Comparison of ENCODE assay signal across 1 cellular context in the genomic region with DNA sequence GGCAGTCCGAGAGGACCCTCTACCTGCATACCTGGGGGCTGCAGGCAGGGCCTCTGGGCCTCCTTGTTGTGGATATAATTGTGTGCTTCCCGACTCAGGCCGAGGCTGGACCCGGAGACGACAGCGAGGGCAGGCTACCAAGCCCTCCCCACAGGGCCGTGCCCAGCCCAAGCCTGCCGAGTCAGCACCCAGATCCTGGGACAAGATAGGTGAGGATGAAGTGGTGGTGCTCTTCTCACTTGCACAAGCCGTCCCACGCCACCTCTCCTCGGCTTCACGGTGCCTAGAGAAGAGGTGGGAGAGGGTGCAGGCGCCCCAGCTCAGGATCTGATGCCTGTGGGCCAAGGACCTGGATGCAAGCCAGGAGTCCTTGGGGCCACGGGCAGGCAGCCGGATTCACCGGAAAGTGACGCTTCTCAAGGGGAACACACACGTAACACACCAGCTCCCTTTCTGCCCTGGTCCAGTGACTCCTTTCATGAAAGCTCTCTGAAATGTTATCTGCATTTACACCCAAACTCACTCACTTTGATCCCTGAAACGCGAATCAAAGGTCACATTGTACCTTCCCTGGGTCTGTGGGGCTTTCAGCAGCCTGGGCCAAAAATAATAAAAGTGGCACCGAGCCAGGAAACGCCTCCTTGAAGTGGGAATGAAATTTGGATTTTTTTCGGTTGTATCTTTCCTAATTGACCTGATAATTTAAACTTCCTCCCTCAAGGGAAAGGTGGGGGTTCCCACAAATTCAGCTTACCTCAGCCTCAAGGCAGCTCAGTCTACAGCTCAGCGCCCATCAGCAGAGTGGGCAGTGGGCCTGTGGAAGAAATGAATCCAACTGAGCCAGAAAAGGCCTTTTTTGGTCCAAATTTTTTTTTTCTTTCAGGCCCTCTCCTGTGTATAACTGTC.
TF ChIP-seq lines count a peak whose summit lies in the region.

No MANE protein-coding gene starts in this region.

TF ChIP-seq in K562, 482 proteins besides CTCF, POLR2A, EP300 and RAD21 (continued from another document and continues in another):
- TF ChIP-seq, protein P1, sequence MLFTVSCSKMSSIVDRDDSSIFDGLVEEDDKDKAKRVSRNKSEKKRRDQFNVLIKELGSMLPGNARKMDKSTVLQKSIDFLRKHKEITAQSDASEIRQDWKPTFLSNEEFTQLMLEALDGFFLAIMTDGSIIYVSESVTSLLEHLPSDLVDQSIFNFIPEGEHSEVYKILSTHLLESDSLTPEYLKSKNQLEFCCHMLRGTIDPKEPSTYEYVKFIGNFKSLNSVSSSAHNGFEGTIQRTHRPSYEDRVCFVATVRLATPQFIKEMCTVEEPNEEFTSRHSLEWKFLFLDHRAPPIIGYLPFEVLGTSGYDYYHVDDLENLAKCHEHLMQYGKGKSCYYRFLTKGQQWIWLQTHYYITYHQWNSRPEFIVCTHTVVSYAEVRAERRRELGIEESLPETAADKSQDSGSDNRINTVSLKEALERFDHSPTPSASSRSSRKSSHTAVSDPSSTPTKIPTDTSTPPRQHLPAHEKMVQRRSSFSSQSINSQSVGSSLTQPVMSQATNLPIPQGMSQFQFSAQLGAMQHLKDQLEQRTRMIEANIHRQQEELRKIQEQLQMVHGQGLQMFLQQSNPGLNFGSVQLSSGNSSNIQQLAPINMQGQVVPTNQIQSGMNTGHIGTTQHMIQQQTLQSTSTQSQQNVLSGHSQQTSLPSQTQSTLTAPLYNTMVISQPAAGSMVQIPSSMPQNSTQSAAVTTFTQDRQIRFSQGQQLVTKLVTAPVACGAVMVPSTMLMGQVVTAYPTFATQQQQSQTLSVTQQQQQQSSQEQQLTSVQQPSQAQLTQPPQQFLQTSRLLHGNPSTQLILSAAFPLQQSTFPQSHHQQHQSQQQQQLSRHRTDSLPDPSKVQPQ (CRISPR knock-in tag; IDR thresholded peaks at IDR 0.05; ENCODE audit: borderline replicate concordance): no peak; the same call in 1 of the 2 replicates
- no peak for TF ChIP-seq ZBTB1 (CRISPR knock-in tag; IDR thresholded peaks at IDR 0.05; ENCODE audit: borderline replicate concordance, low read depth)
- no peak for TF ChIP-seq TRIM28 (IDR thresholded peaks at IDR 0.05)
- no peak for TF ChIP-seq POLR3A (IDR thresholded peaks at IDR 0.05; ENCODE audit: borderline replicate concordance, extremely low read depth, insufficient read depth, insufficient read length)
- TF ChIP-seq ZNF124 (CRISPR knock-in tag; IDR thresholded peaks at IDR 0.05): no peak
- no peak for TF ChIP-seq NONO (IDR thresholded peaks at IDR 0.05; ENCODE audit: low read depth in 2 of 2, low read length in 1 of 2)
- TF ChIP-seq, protein P2, sequence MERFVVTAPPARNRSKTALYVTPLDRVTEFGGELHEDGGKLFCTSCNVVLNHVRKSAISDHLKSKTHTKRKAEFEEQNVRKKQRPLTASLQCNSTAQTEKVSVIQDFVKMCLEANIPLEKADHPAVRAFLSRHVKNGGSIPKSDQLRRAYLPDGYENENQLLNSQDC (CRISPR knock-in tag; IDR thresholded peaks at IDR 0.05): no peak
- TF ChIP-seq ZNF232 (CRISPR knock-in tag; IDR thresholded peaks at IDR 0.05): no peak
- TF ChIP-seq ZNF253 (CRISPR knock-in tag; conservative IDR thresholded peaks at IDR 0.05): no peak
- no peak for TF ChIP-seq ZC3H11A (IDR thresholded peaks at IDR 0.05; ENCODE audit: low read depth, low read length)
- no peak for TF ChIP-seq POLR2G (IDR thresholded peaks at IDR 0.05; ENCODE audit: low read depth, low read length)
- TF ChIP-seq, protein P3, sequence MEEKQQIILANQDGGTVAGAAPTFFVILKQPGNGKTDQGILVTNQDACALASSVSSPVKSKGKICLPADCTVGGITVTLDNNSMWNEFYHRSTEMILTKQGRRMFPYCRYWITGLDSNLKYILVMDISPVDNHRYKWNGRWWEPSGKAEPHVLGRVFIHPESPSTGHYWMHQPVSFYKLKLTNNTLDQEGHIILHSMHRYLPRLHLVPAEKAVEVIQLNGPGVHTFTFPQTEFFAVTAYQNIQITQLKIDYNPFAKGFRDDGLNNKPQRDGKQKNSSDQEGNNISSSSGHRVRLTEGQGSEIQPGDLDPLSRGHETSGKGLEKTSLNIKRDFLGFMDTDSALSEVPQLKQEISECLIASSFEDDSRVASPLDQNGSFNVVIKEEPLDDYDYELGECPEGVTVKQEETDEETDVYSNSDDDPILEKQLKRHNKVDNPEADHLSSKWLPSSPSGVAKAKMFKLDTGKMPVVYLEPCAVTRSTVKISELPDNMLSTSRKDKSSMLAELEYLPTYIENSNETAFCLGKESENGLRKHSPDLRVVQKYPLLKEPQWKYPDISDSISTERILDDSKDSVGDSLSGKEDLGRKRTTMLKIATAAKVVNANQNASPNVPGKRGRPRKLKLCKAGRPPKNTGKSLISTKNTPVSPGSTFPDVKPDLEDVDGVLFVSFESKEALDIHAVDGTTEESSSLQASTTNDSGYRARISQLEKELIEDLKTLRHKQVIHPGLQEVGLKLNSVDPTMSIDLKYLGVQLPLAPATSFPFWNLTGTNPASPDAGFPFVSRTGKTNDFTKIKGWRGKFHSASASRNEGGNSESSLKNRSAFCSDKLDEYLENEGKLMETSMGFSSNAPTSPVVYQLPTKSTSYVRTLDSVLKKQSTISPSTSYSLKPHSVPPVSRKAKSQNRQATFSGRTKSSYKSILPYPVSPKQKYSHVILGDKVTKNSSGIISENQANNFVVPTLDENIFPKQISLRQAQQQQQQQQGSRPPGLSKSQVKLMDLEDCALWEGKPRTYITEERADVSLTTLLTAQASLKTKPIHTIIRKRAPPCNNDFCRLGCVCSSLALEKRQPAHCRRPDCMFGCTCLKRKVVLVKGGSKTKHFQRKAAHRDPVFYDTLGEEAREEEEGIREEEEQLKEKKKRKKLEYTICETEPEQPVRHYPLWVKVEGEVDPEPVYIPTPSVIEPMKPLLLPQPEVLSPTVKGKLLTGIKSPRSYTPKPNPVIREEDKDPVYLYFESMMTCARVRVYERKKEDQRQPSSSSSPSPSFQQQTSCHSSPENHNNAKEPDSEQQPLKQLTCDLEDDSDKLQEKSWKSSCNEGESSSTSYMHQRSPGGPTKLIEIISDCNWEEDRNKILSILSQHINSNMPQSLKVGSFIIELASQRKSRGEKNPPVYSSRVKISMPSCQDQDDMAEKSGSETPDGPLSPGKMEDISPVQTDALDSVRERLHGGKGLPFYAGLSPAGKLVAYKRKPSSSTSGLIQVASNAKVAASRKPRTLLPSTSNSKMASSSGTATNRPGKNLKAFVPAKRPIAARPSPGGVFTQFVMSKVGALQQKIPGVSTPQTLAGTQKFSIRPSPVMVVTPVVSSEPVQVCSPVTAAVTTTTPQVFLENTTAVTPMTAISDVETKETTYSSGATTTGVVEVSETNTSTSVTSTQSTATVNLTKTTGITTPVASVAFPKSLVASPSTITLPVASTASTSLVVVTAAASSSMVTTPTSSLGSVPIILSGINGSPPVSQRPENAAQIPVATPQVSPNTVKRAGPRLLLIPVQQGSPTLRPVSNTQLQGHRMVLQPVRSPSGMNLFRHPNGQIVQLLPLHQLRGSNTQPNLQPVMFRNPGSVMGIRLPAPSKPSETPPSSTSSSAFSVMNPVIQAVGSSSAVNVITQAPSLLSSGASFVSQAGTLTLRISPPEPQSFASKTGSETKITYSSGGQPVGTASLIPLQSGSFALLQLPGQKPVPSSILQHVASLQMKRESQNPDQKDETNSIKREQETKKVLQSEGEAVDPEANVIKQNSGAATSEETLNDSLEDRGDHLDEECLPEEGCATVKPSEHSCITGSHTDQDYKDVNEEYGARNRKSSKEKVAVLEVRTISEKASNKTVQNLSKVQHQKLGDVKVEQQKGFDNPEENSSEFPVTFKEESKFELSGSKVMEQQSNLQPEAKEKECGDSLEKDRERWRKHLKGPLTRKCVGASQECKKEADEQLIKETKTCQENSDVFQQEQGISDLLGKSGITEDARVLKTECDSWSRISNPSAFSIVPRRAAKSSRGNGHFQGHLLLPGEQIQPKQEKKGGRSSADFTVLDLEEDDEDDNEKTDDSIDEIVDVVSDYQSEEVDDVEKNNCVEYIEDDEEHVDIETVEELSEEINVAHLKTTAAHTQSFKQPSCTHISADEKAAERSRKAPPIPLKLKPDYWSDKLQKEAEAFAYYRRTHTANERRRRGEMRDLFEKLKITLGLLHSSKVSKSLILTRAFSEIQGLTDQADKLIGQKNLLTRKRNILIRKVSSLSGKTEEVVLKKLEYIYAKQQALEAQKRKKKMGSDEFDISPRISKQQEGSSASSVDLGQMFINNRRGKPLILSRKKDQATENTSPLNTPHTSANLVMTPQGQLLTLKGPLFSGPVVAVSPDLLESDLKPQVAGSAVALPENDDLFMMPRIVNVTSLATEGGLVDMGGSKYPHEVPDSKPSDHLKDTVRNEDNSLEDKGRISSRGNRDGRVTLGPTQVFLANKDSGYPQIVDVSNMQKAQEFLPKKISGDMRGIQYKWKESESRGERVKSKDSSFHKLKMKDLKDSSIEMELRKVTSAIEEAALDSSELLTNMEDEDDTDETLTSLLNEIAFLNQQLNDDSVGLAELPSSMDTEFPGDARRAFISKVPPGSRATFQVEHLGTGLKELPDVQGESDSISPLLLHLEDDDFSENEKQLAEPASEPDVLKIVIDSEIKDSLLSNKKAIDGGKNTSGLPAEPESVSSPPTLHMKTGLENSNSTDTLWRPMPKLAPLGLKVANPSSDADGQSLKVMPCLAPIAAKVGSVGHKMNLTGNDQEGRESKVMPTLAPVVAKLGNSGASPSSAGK (IDR thresholded peaks at IDR 0.05): no peak
- no peak for TF ChIP-seq NCOA6 (IDR thresholded peaks at IDR 0.05)
- TF ChIP-seq, protein P4, sequence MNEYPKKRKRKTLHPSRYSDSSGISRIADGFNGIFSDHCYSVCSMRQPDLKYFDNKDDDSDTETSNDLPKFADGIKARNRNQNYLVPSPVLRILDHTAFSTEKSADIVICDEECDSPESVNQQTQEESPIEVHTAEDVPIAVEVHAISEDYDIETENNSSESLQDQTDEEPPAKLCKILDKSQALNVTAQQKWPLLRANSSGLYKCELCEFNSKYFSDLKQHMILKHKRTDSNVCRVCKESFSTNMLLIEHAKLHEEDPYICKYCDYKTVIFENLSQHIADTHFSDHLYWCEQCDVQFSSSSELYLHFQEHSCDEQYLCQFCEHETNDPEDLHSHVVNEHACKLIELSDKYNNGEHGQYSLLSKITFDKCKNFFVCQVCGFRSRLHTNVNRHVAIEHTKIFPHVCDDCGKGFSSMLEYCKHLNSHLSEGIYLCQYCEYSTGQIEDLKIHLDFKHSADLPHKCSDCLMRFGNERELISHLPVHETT (CRISPR knock-in tag; conservative IDR thresholded peaks at IDR 0.05 in 1 of 2, IDR thresholded peaks at IDR 0.05 in 1 of 2): no peak
- TF ChIP-seq MCM2 (IDR thresholded peaks at IDR 0.05; ENCODE audit: low read depth): no peak
- TF ChIP-seq GTF2A2 (tag; IDR thresholded peaks at IDR 0.05): no peak; the same call in none of the 2 replicates
- no peak for TF ChIP-seq PCBP1 (IDR thresholded peaks at IDR 0.05; ENCODE audit: low read depth, low read length, poor library complexity, severe bottlenecking)
- no peak for TF ChIP-seq NR2F6 (CRISPR knock-in tag; IDR thresholded peaks at IDR 0.05)
- TF ChIP-seq, protein P5, sequence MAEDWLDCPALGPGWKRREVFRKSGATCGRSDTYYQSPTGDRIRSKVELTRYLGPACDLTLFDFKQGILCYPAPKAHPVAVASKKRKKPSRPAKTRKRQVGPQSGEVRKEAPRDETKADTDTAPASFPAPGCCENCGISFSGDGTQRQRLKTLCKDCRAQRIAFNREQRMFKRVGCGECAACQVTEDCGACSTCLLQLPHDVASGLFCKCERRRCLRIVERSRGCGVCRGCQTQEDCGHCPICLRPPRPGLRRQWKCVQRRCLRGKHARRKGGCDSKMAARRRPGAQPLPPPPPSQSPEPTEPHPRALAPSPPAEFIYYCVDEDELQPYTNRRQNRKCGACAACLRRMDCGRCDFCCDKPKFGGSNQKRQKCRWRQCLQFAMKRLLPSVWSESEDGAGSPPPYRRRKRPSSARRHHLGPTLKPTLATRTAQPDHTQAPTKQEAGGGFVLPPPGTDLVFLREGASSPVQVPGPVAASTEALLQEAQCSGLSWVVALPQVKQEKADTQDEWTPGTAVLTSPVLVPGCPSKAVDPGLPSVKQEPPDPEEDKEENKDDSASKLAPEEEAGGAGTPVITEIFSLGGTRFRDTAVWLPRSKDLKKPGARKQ (CRISPR knock-in tag; IDR thresholded peaks at IDR 0.05): no peak
- no peak for TF ChIP-seq NRF1 (conservative IDR thresholded peaks at IDR 0.05 in 1 of 2, IDR thresholded peaks at IDR 0.05 in 1 of 2)
- no peak for TF ChIP-seq TOE1 (IDR thresholded peaks at IDR 0.05; ENCODE audit: borderline replicate concordance)
- TF ChIP-seq TOE1 (CRISPR knock-in tag; IDR thresholded peaks at IDR 0.05; ENCODE audit: borderline replicate concordance, low read depth): no peak
- no peak for TF ChIP-seq ATF7 (IDR thresholded peaks at IDR 0.05)
- no peak for TF ChIP-seq ESRRB (CRISPR knock-in tag; IDR thresholded peaks at IDR 0.05; ENCODE audit: borderline replicate concordance)
- peak; percentile 64 for TF ChIP-seq BRD4 (IDR thresholded peaks at IDR 0.05)
- 0 out of 2 replicates have a peak, but pooled peaks have one; percentile 11 for TF ChIP-seq HDAC6 (IDR thresholded peaks at IDR 0.05; ENCODE audit: low read depth, low read length)
- TF ChIP-seq, protein P6, sequence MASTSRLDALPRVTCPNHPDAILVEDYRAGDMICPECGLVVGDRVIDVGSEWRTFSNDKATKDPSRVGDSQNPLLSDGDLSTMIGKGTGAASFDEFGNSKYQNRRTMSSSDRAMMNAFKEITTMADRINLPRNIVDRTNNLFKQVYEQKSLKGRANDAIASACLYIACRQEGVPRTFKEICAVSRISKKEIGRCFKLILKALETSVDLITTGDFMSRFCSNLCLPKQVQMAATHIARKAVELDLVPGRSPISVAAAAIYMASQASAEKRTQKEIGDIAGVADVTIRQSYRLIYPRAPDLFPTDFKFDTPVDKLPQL (IDR thresholded peaks at IDR 0.05; ENCODE audit: extremely low read depth, insufficient read length): no peak
- no peak for TF ChIP-seq DDX20 (tag; IDR thresholded peaks at IDR 0.05; ENCODE audit: low read depth)
- no peak for TF ChIP-seq ZNF830 (CRISPR knock-in tag; IDR thresholded peaks at IDR 0.05)
- no peak for TF ChIP-seq TRIM24 (IDR thresholded peaks at IDR 0.05)
- no peak for TF ChIP-seq RUNX1 (IDR thresholded peaks at IDR 0.05; ENCODE audit: low read depth)
- no peak for TF ChIP-seq STAT5A (IDR thresholded peaks at IDR 0.05; ENCODE audit: borderline replicate concordance, low read length)
- TF ChIP-seq TCF7 (IDR thresholded peaks at IDR 0.05; ENCODE audit: borderline replicate concordance): no peak
- TF ChIP-seq, protein P7, sequence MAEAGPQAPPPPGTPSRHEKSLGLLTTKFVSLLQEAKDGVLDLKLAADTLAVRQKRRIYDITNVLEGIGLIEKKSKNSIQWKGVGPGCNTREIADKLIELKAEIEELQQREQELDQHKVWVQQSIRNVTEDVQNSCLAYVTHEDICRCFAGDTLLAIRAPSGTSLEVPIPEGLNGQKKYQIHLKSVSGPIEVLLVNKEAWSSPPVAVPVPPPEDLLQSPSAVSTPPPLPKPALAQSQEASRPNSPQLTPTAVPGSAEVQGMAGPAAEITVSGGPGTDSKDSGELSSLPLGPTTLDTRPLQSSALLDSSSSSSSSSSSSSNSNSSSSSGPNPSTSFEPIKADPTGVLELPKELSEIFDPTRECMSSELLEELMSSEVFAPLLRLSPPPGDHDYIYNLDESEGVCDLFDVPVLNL (CRISPR knock-in tag; IDR thresholded peaks at IDR 0.05; ENCODE audit: low read depth): no peak
- TF ChIP-seq CBX2 (IDR thresholded peaks at IDR 0.05; ENCODE audit: insufficient read depth, low read length, poor library complexity, severe bottlenecking): no peak
- TF ChIP-seq, protein P8, sequence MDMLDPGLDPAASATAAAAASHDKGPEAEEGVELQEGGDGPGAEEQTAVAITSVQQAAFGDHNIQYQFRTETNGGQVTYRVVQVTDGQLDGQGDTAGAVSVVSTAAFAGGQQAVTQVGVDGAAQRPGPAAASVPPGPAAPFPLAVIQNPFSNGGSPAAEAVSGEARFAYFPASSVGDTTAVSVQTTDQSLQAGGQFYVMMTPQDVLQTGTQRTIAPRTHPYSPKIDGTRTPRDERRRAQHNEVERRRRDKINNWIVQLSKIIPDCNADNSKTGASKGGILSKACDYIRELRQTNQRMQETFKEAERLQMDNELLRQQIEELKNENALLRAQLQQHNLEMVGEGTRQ (CRISPR knock-in tag; IDR thresholded peaks at IDR 0.05): no peak
- no peak for TF ChIP-seq ZNF274 (IDR thresholded peaks at IDR 0.05; ENCODE audit: borderline replicate concordance, low read depth, low read length)
- TF ChIP-seq CBFA2T2 (conservative IDR thresholded peaks at IDR 0.05): no peak
